Comparison of ENCODE assay signal across 25 cellular contexts in the genomic region with DNA sequence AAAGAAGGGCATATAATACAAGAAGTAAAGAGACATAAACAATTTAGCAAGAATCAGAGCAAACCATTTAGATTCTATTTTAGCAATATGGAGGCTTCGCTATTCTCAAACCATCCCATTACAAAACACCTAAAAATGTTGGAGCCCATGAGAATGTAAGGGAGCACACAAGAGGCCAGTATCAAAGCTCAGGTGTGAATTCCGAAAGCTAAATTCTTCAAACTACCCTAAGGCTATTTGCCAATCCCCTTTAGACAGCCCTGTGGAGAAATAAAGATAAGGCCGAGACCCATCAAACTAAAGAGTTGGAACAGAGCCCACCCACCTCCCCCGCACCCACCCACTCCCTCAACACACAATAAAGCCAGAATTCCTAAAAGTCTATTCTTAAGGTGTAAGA.
"Had no signal": no experiment of that assay in that cellular context is flagged by ENCODE, and none has a peak within 500 bp of the region (broad histone marks: within the 10 kb centered on the region; RNA-seq: fewer than 3 reads in every experiment).

No MANE protein-coding gene starts in this region.

- H3K27ac Mint-ChIP-seq: dendritic cell treated with granulocyte-macrophage colony-stimulating factor and Interleukin-4, amounts not matched to agents 40 ng/mL and 50 ng/mL, for 4 days; effector memory CD8-positive, alpha-beta T cell; endodermal cell had no signal

- H3K4me1 ChIP-seq: colonic mucosa, esophagus squamous epithelium, foreskin keratinocyte, heart right ventricle had no signal

- H3K4me2 ChIP-seq: hepatocyte had no signal

- H3K79me2 ChIP-seq: hepatocyte had no signal

- H3K27me3 Mint-ChIP-seq: dendritic cell treated with granulocyte-macrophage colony-stimulating factor and Interleukin-4, amounts not matched to agents 40 ng/mL and 50 ng/mL, for 4 days; effector memory CD8-positive, alpha-beta T cell had no signal

- H3K27ac ChIP-seq: colonic mucosa, coronary artery, dorsolateral prefrontal cortex, epithelial cell of prostate, esophagus muscularis mucosa, esophagus squamous epithelium, foreskin keratinocyte, gastrocnemius medialis, gastroesophageal sphincter, heart left ventricle, heart right ventricle, hepatocyte had no signal

- H3K36me3 ChIP-seq: colonic mucosa, esophagus muscularis mucosa, esophagus squamous epithelium, gastrocnemius medialis, gastroesophageal sphincter, heart left ventricle, heart right ventricle had no signal

- H3K27me3 ChIP-seq: colonic mucosa, esophagus muscularis mucosa, esophagus squamous epithelium, foreskin keratinocyte, gastrocnemius medialis, gastroesophageal sphincter, heart left ventricle, hepatocyte had no signal

- H3K4me3 Mint-ChIP-seq: dendritic cell treated with granulocyte-macrophage colony-stimulating factor and Interleukin-4, amounts not matched to agents 40 ng/mL and 50 ng/mL, for 4 days; effector memory CD8-positive, alpha-beta T cell; endodermal cell had no signal

- H3K4me3 ChIP-seq: colonic mucosa, coronary artery, dorsolateral prefrontal cortex, esophagus muscularis mucosa, esophagus squamous epithelium, gastrocnemius medialis, gastroesophageal sphincter, heart left ventricle, heart right ventricle, hepatocyte had no signal

- H3K9me3 Mint-ChIP-seq: dendritic cell treated with granulocyte-macrophage colony-stimulating factor and Interleukin-4, amounts not matched to agents 40 ng/mL and 50 ng/mL, for 4 days; endodermal cell had no signal

- DNase-seq: colonic mucosa; cortex of kidney; dermis blood vessel endothelial cell; dorsolateral prefrontal cortex; effector CD4-positive, alpha-beta T cell; effector CD8-positive, alpha-beta T cell; effector memory CD4-positive, alpha-beta T cell; effector memory CD8-positive, alpha-beta T cell; endodermal cell; erythroblast; esophagus squamous epithelium; foreskin fibroblast; foreskin keratinocyte; foreskin melanocyte; gastrocnemius medialis; glutamatergic neuron; head of caudate nucleus; heart left ventricle; heart right ventricle had no signal
